Comparison of ENCODE assay signal across 9 cellular contexts in the genomic region with DNA sequence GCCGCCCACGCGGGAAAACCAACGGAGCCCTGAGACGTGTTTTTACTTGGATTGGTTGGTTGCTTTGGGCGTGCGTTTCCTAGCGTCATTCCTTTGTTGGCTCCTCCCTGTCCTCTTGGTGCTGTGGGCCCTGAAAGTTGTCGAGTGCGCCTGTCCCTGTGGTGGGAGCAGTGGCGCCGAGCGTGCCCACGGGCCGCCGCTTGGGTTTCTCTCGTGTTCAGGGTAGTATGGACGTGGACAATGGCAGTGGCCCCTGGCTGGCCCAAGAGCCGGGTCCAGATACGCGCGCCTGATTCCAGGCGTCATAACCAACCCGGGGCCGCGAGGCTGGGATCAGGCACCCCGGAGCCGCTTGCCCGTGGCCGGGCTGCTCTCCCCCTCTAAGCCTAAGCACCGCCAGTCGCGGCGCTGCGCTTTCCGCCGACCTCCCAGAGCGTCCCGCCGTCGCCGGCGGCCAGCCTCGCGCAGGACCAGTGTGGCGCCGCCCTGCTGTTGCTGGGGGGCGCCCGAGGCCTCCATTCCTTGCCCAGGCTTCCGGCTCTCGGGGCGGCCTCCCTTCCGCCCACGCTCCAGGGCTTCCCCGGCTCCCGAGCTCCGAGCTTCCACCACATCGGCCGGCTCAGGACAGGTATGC. TPM values are rescaled to one million over a fixed set of nuclear protein-coding genes. Genes with fewer than 3 reads are reported as not detected.
DNase-seq lines count a peak whose midpoint lies in the region; FAIRE-seq and TF ChIP-seq lines count a peak whose summit lies in the region.
"Not testable (repeated sequence)": the region's sequence is repeated elsewhere in the genome, so short reads cannot be mapped to it uniquely, and the experiment has no call there.
"Had no signal": no experiment of that assay in that cellular context is flagged by ENCODE, and none has a peak within 500 bp of the region (broad histone marks: within the 10 kb centered on the region; RNA-seq: fewer than 3 reads in every experiment).

No MANE protein-coding gene starts in this region.

- H3K4me1 ChIP-seq in mammary epithelial cell (ENCODE audit: insufficient read depth, low read length); keratinocyte (ENCODE audit: control insufficient read depth, extremely low read depth, insufficient read depth, low read length): not testable (repeated sequence)
- peaks cover 11 to 19% of the 10 kb centered on the region in 2 experiments for H3K4me1 ChIP-seq in trophoblast cell (ENCODE audit: control insufficient read depth in 1 of 2, insufficient read depth in 2 of 2, low read length in 2 of 2)

- H4K8ac ChIP-seq in trophoblast cell (ENCODE audit: low read depth, low read length), result peak overlapping the region; percentile 88

- H3K23ac ChIP-seq in trophoblast cell (ENCODE audit: low read length), result not testable (repeated sequence)

- not testable (repeated sequence) for H3K4ac ChIP-seq in trophoblast cell (ENCODE audit: low read depth, low read length)

- TSS peak; percentile 36 for BruUV-seq in mammary epithelial cell (replicated peaks; lab: Mats Ljungman, UMichigan)

- H3K27ac ChIP-seq in mammary epithelial cell (ENCODE audit: insufficient read depth, low read depth, low read length); trophoblast cell (ENCODE audit: low read depth, low read length): not testable (repeated sequence)
- H3K27ac ChIP-seq in keratinocyte (ENCODE audit: control insufficient read depth, insufficient read depth, low read length), result peak overlapping the region; percentile 60

- in situ Hi-C loops in mammary epithelial cell (cut with MboI; ENCODE audit: low sequenced_read_pairs in 2 of 2), result not testable (repeated sequence)

- not testable (repeated sequence) for H3K79me1 ChIP-seq in trophoblast cell (ENCODE audit: low read length)

- peak overlapping the region; percentile 76 for H3K18ac ChIP-seq in trophoblast cell (ENCODE audit: low read length)

- H3K9ac ChIP-seq in mammary epithelial cell (ENCODE audit: insufficient read depth, low read length); trophoblast cell (ENCODE audit: low read length): not testable (repeated sequence)
- H3K9ac ChIP-seq in keratinocyte (ENCODE audit: control insufficient read depth, extremely low read depth, insufficient read depth, low read length), result peak overlapping the region; percentile 73

- H4K12ac ChIP-seq in trophoblast cell (ENCODE audit: low read depth, low read length), result peak overlapping the region; percentile 63

- not testable (repeated sequence) for H3K27me3 ChIP-seq in mammary epithelial cell (ENCODE audit: insufficient read depth, low read length); keratinocyte (ENCODE audit: control insufficient read depth, extremely low read depth, insufficient read depth, low read length)
- H3K27me3 ChIP-seq in trophoblast cell (ENCODE audit: insufficient read depth, low read length), result peaks cover 19% of the 10 kb centered on the region

- H2BK5ac ChIP-seq in trophoblast cell (ENCODE audit: low read depth, low read length, poor library complexity), result not testable (repeated sequence)

- H2BK12ac ChIP-seq in trophoblast cell (ENCODE audit: low read length), result peak overlapping the region; percentile 36

- peak overlapping the region; percentile 46 for H3K14ac ChIP-seq in trophoblast cell (ENCODE audit: low read length)

- not testable (repeated sequence) for FAIRE-seq in keratinocyte (lab: Jason Lieb, UNC)

- peak overlapping the region in 1 of 3 experiments; percentile 14 for H3K4me3 ChIP-seq in mammary epithelial cell (replicated peaks in 1 of 3; ENCODE audit: insufficient read depth in 1 of 3, low read depth in 2 of 3, low read length in 3 of 3)
- H3K4me3 ChIP-seq in fibroblast of villous mesenchyme (ENCODE audit: low read depth, low read length), result peak overlapping the region; percentile 44
- H3K4me3 ChIP-seq in keratinocyte (ENCODE audit: control insufficient read depth in 2 of 3, extremely low read depth in 1 of 3, insufficient read depth in 2 of 3, low read depth in 1 of 3, low read length in 3 of 3), result peak overlapping the region in 2 of 3 experiments; percentile 54 to 56
- H3K4me3 ChIP-seq in trophoblast cell (ENCODE audit: low read depth, low read length), result peak overlapping the region; percentile 63

- H2AK5ac ChIP-seq in trophoblast cell (ENCODE audit: low read length), result not testable (repeated sequence)

- H3K4me1 Mint-ChIP-seq in type B pancreatic cell (ENCODE audit: unreplicated experiment), result peaks cover 11% of the 10 kb centered on the region

- peaks cover 59% of the 10 kb centered on the region for H3K27me3 Mint-ChIP-seq in type B pancreatic cell

- H3K79me2 ChIP-seq in mammary epithelial cell (ENCODE audit: insufficient read depth, low read length); keratinocyte (ENCODE audit: control insufficient read depth, insufficient read depth, low read length); trophoblast cell (ENCODE audit: control insufficient read depth, insufficient read depth, low read length, poor library complexity): not testable (repeated sequence)

- H2BK120ac ChIP-seq in trophoblast cell (ENCODE audit: insufficient read depth, low read length, poor library complexity), result peak overlapping the region; percentile 76

- peak overlapping the region; percentile 32 for H4K91ac ChIP-seq in trophoblast cell (ENCODE audit: low read depth, low read length)

- H3K27ac Mint-ChIP-seq in type B pancreatic cell, result peak overlapping the region; percentile 43

- WGBS in mammary epithelial cell (ENCODE audit: low coverage, missing lambda C conversion rate), result 31% methylated on average over 37 of the region's 59 CpGs
- no CpG with 5 or more reads among the region's 59 CpGs for WGBS in trophoblast cell (ENCODE audit: extremely low coverage, insufficient coverage, insufficient read length)

- peaks cover 10% of the 10 kb centered on the region for H3K36me3 Mint-ChIP-seq in type B pancreatic cell

- H3K9me3 Mint-ChIP-seq in type B pancreatic cell, result not testable (repeated sequence)

- H3K9me1 ChIP-seq in keratinocyte (ENCODE audit: control insufficient read depth, extremely low read depth, insufficient read depth, low read length), result not testable (repeated sequence)

- H2AFZ ChIP-seq in mammary epithelial cell (ENCODE audit: low read depth, low read length) (peak overlapping the region; percentile 16), keratinocyte (ENCODE audit: control insufficient read depth, low read length) (peak overlapping the region; percentile 92), trophoblast cell (ENCODE audit: insufficient read depth, low read length, poor library complexity) (peak overlapping the region; percentile 43)

- TF ChIP-seq CTCF in mammary epithelial cell (conservative IDR thresholded peaks at IDR 0.05 in 1 of 2, IDR thresholded peaks at IDR 0.05 in 1 of 2; ENCODE audit: extremely low read depth in 1 of 2, insufficient read depth in 1 of 2, low read depth in 1 of 2, low read length in 2 of 2); fibroblast of villous mesenchyme (IDR thresholded peaks at IDR 0.05; ENCODE audit: insufficient read depth, low read depth, low read length); type B pancreatic cell (conservative IDR thresholded peaks at IDR 0.05): not testable (repeated sequence)
- peak in 1 of 3 experiments; percentile 18 for TF ChIP-seq CTCF in keratinocyte (optimal IDR thresholded peaks at IDR 0.05 in 1 of 3, IDR thresholded peaks at IDR 0.05 in 1 of 3, conservative IDR thresholded peaks at IDR 0.05 in 1 of 3; ENCODE audit: extremely low read depth in 1 of 3, insufficient read depth in 2 of 3, low read length in 3 of 3)

- peaks cover 12% of the 10 kb centered on the region for H3K9me3 ChIP-seq in mammary epithelial cell (replicated peaks; ENCODE audit: insufficient read depth, low read length)
- H3K9me3 ChIP-seq in keratinocyte (ENCODE audit: control insufficient read depth, low read depth, low read length), result peaks cover 10% of the 10 kb centered on the region
- peaks cover 21% of the 10 kb centered on the region for H3K9me3 ChIP-seq in trophoblast cell (ENCODE audit: insufficient read depth, low read depth, low read length)

- H3K4me2 ChIP-seq in mammary epithelial cell (ENCODE audit: insufficient read depth, low read depth, low read length) (peak overlapping the region; percentile 36), keratinocyte (ENCODE audit: control insufficient read depth, extremely low read depth, insufficient read depth, low read depth, low read length) (peak overlapping the region; percentile 77), trophoblast cell (ENCODE audit: low read length) (peak overlapping the region; percentile 70)

- H3K36me3 ChIP-seq in mammary epithelial cell (ENCODE audit: insufficient read depth, low read length); keratinocyte (ENCODE audit: control insufficient read depth in 2 of 2, extremely low read depth in 1 of 2, insufficient read depth in 2 of 2, low read length in 2 of 2); trophoblast cell (ENCODE audit: control insufficient read depth in 1 of 2, insufficient read depth in 2 of 2, low read length in 2 of 2): not testable (repeated sequence)

- H3K4me3 Mint-ChIP-seq in type B pancreatic cell, result peak overlapping the region; percentile 81

- not testable (repeated sequence) for H4K20me1 ChIP-seq in mammary epithelial cell (ENCODE audit: insufficient read depth, low read length); keratinocyte (ENCODE audit: control insufficient read depth, extremely low read depth, insufficient read depth, low read length)

- dilution Hi-C loops in mammary epithelial cell (cut with HindIII; ENCODE audit: low sequenced_read_pairs); keratinocyte (cut with MboI; ENCODE audit: extremely low pct_ligation_motif_present, low sequenced_read_pairs): not testable (repeated sequence)

- DNase-seq in COLO829 (ENCODE audit: low spot score), result peak; percentile 16
- DNase-seq in HS-27A (ENCODE audit: low read depth), result peak; percentile 40
- DNase-seq in SK-N-DZ (ENCODE audit: low spot score), result peak; percentile 80
- peak; percentile 71 for DNase-seq in mammary epithelial cell
- peak; percentile 30 for DNase-seq in fibroblast of villous mesenchyme (ENCODE audit: low read depth)
- DNase-seq in keratinocyte (ENCODE audit: low read depth, low spot score); trophoblast cell; type B pancreatic cell (ENCODE audit: extremely low spot score, unreplicated experiment): not testable (repeated sequence)

- intact Hi-C loops in mammary epithelial cell (cut with micrococcal nuclease), result not testable (repeated sequence)

- CTCF ChIA-PET in mammary epithelial cell (lab: Charles Lee; ENCODE audit: low non-redundant PET), result interaction anchor here (0.7 kb wide), 1 partner anchor 57 kb away, joined by 4 read pairs; no protein-coding TSS in a partner anchor

RNA-seq across cellular contexts. Expression of a gene that starts 8.1 kb away (rescaled TPM):
- polyA plus RNA-seq in SK-N-DZ (2014; cell fraction: cytosol; rRNA removed), result not detected in 2 replicates
- polyA plus RNA-seq in SK-N-DZ (2014; cell fraction: nucleus; rRNA removed), result not detected in 2 replicates
- total RNA-seq in mammary epithelial cell, result not detected
- not detected for polyA plus RNA-seq in mammary epithelial cell
- not detected for polyA minus RNA-seq in mammary epithelial cell
- under 0.01 TPM in 1 of 2 replicates, not detected in the other for total RNA-seq in fibroblast of villous mesenchyme
- not detected in 3 replicates for polyA plus RNA-seq in keratinocyte
- polyA plus RNA-seq in keratinocyte (2011; ENCODE audit: low read depth), result not detected
- not detected in 2 replicates for polyA plus RNA-seq in keratinocyte (2011; cell fraction: cytosol; rRNA removed)
- polyA plus RNA-seq in keratinocyte (2011; cell fraction: nucleus; rRNA removed), result not detected in 2 replicates
- not detected in 2 replicates for polyA plus RNA-seq in keratinocyte (2012; ENCODE audit: low replicate concordance)
- polyA minus RNA-seq in keratinocyte, result not detected in 3 replicates
- not detected for polyA minus RNA-seq in keratinocyte (2011; cell fraction: cytosol; rRNA and poly(A)+ RNA removed)
- polyA minus RNA-seq in keratinocyte (2011; cell fraction: nucleus; rRNA and poly(A)+ RNA removed), result not detected in 2 replicates
- 0.10 and 0.12 TPM in 2 replicates for polyA plus RNA-seq in trophoblast cell (2013)
- not detected in 2 replicates for total RNA-seq in type B pancreatic cell (ENCODE audit: low replicate concordance)
- total RNA-seq: gastroesophageal sphincter had no signal

Comparison
In these comparisons a context has a peak if more than half of its experiments do, and no peak if none do; other contexts are left out.
1. H2AFZ ChIP-seq: peak in every context shown above with its lines; median percentile 92 in keratinocyte; 43 in trophoblast cell; 16 in mammary epithelial cell.